ENCODE assay signal across 10 cellular contexts in genomic region chr1:211135342-211135950, GRCh38. TPM values are rescaled to one million over a fixed set of nuclear protein-coding genes. Genes with fewer than 3 reads are reported as not detected.
DNase-seq lines count a peak whose midpoint lies in the region; ATAC-seq, FAIRE-seq and TF ChIP-seq lines count a peak whose summit lies in the region.
"Had no signal": no experiment of that assay in that cellular context is flagged by ENCODE, and none has a peak within 500 bp of the region (broad histone marks: within the 10 kb centered on the region; RNA-seq: fewer than 3 reads in every experiment).

No MANE protein-coding gene starts in this region.

- POLR2A ChIA-PET in OCI-LY7 (lab: Charles Lee), result interaction anchor here (0.5 to 0.6 kb wide), 2 partner anchors 700 to 795 kb away, joined by 3 to 5 read pairs; no protein-coding TSS in a partner anchor

- H3K36me3 Mint-ChIP-seq in endothelial cell (ENCODE audit: low read depth, unreplicated experiment), result no peaks in the 10 kb centered on the region

- H2AFZ ChIP-seq in OCI-LY7 (ENCODE audit: low read length), result no peak overlapping the region

- no peaks in the 10 kb centered on the region for H3K4me1 Mint-ChIP-seq in endothelial cell (ENCODE audit: unreplicated experiment)

- no peak overlapping the region for H3K4me3 ChIP-seq in DOHH2 (ENCODE audit: low read length)
- H3K4me3 ChIP-seq in OCI-LY7 (ENCODE audit: low read depth, low read length, poor library complexity, severe bottlenecking), result no peak overlapping the region

- TF ChIP-seq CTCF in DOHH2 (IDR thresholded peaks at IDR 0.05; ENCODE audit: low read depth, low read length, poor library complexity, severe bottlenecking) (peak; percentile 59), OCI-LY7 (conservative IDR thresholded peaks at IDR 0.05; ENCODE audit: low read length) (peak; percentile 71), endothelial cell (IDR thresholded peaks at IDR 0.05; ENCODE audit: unreplicated experiment) (peak; percentile 26)

- no peaks in the 10 kb centered on the region for H3F3A ChIP-seq in DOHH2 (ENCODE audit: control insufficient read depth, insufficient read depth)

- no peaks in the 10 kb centered on the region for H3K9me3 Mint-ChIP-seq in endothelial cell (ENCODE audit: unreplicated experiment)

- TF ChIP-seq POLR2A in GM12892 (IDR thresholded peaks at IDR 0.05; ENCODE audit: low read depth, low read length), result no peak

- H3K4me2 ChIP-seq in DOHH2 (ENCODE audit: low read length), result no peak overlapping the region
- no peak overlapping the region for H3K4me2 ChIP-seq in OCI-LY7 (ENCODE audit: low read length)

- no TSS peak for BruUV-seq in OCI-LY7 (replicated peaks; lab: Mats Ljungman, UMichigan)

- H3K9me3 ChIP-seq in DOHH2 (ENCODE audit: control insufficient read depth, insufficient read depth, low read length), result no peaks in the 10 kb centered on the region
- H3K9me3 ChIP-seq in OCI-LY7 (ENCODE audit: low read length), result no peaks in the 10 kb centered on the region

- no peaks in the 10 kb centered on the region for H4K20me1 ChIP-seq in DOHH2 (ENCODE audit: control insufficient read depth, insufficient read depth, low read depth, low read length)
- H4K20me1 ChIP-seq in OCI-LY7 (ENCODE audit: insufficient read depth, low read length), result no peaks in the 10 kb centered on the region

- H3K27ac Mint-ChIP-seq in endothelial cell (ENCODE audit: unreplicated experiment), result no peak overlapping the region

- no peak overlapping the region for H3K4me3 Mint-ChIP-seq in endothelial cell (ENCODE audit: unreplicated experiment)

- intact Hi-C loops in OCI-LY7 (cut with micrococcal nuclease; ENCODE audit: unreplicated experiment), result loop anchor here (1.0 to 2.0 kb wide), 2 partner anchors 551 to 728 kb away; no protein-coding TSS in a partner anchor

- H3K9me2 ChIP-seq in DOHH2 (replicated peaks; ENCODE audit: control insufficient read depth, low read length) (no peaks in the 10 kb centered on the region), OCI-LY7 (ENCODE audit: insufficient read depth, low read length) (no peaks in the 10 kb centered on the region)

- CTCF ChIA-PET in OCI-LY7 (lab: Charles Lee; ENCODE audit: unreplicated experiment), result interaction anchor here (1.0 kb wide), 1 partner anchor 25 kb away, joined by 3 read pairs; no protein-coding TSS in a partner anchor

- FAIRE-seq in HTR-8/SVneo (lab: Jason Lieb, UNC) (no peak), GM12892 (lab: Jason Lieb, UNC) (no peak)

- H3K4me1 ChIP-seq in DOHH2 (ENCODE audit: control insufficient read depth, low read length), result peaks cover 4% of the 10 kb centered on the region
- H3K4me1 ChIP-seq in OCI-LY7 (ENCODE audit: insufficient read depth, low read length, poor library complexity, severe bottlenecking), result no peaks in the 10 kb centered on the region

- H3K79me2 ChIP-seq in DOHH2 (ENCODE audit: control insufficient read depth, low read length), result no peaks in the 10 kb centered on the region
- no peaks in the 10 kb centered on the region for H3K79me2 ChIP-seq in OCI-LY7 (ENCODE audit: insufficient read depth, low read depth, low read length)

- no peak overlapping the region for H3K27ac ChIP-seq in DOHH2 (ENCODE audit: low read depth, low read length)
- H3K27ac ChIP-seq in OCI-LY7 (ENCODE audit: low read depth, low read length, poor library complexity, severe bottlenecking), result no peak overlapping the region

- H3K36me3 ChIP-seq in DOHH2 (ENCODE audit: control insufficient read depth, low read length), result no peaks in the 10 kb centered on the region
- H3K36me3 ChIP-seq in OCI-LY7 (ENCODE audit: insufficient read depth, low read length), result no peaks in the 10 kb centered on the region

- DNase-seq in HTR-8/SVneo (ENCODE audit: insufficient read length, low spot score) (peak; percentile 51), OCI-LY7 (ENCODE audit: low spot score) (peak; percentile 28), endothelial cell (ENCODE audit: low spot score) (no peak), midbrain (lab: John Stamatoyannopoulos, UW) (peak; percentile 66), GM12892 (ENCODE audit: insufficient read length) (no peak)

- peaks cover 22% of the 10 kb centered on the region for H3K27me3 ChIP-seq in DOHH2 (ENCODE audit: control insufficient read depth, low read length)

- ATAC-seq in HG02610 (IDR thresholded peaks at IDR 0.05; ENCODE audit: unreplicated experiment) (no peak), HG02981 (IDR thresholded peaks at IDR 0.05; ENCODE audit: unreplicated experiment) (no peak)

- H3K27me3 Mint-ChIP-seq in endothelial cell (ENCODE audit: unreplicated experiment), result peaks cover 3% of the 10 kb centered on the region

RNA-seq across cellular contexts. Expression of gene KCNH1, which starts 1.5 kb away (rescaled TPM):
- total RNA-seq in OCI-LY7 (2014; rRNA removed; shearing (Covaris generic)), result not detected in 2 replicates
- not detected in 2 replicates for total RNA-seq in OCI-LY7 (2022)
- 0.10 TPM for total RNA-seq in endothelial cell (ENCODE audit: unreplicated experiment)
- not detected for polyA plus RNA-seq in GM12892 (2012; ENCODE audit: missing spikeins)
- total RNA-seq: pulmonary artery endothelial cell; T-helper 2 cell treated with Interferon-gamma antibody and Interleukin-4, amounts not matched to agents 100 ng/mL and 5 ng/mL, for 36 hours had no signal

Comparison
In these comparisons a context has a peak if more than half of its experiments do, and no peak if none do; other contexts are left out.
1. DNase-seq: peak in HTR-8/SVneo (single experiment), OCI-LY7 (single experiment) and midbrain (single experiment); none in endothelial cell (single experiment) and GM12892 (single experiment).
2. Peak in every context shown above with its lines, with median percentiles within 50 percentile points of each other: CTCF ChIP-seq.